In the genomic region with DNA sequence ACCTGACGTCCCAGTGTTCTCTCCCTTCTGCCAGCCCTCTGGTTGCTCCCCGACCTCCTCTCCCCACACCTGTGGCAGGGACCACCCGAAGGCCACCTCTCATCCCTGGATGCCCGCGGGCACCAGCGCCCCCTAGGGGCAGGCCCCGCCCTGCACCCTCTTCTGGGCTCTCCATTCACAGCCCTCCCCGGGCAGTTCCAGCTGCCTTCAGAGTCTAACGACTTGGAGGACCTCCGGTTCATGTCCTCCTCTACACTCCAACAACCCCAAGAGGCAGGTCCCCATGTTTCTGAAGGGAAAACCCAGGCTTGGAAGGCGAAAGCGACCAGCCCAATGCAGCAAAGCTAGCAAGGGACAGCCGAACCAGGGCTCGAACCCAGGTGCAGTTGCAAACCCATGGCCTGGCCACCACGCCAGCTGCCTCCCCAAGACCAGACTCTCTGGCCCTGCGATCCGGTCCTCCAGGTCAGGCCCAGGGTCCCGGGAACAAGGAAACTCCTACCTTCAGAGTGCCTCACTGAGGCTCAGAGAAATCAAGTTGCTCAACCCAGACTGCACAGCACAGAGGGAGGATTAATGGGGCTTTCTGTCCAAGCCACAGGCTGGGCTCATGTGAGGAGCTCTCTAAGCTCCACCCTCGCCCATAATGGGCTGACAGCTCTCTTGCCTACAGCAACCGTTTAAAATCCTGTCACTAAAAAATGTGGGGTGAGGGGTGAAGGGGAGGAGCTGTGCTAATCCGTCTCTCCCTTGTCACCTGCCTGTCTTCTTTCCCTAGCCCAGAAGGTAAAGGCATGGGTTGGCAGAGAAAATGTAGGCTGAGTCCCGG, we compare ENCODE assay signal across 8 cellular contexts.
DNase-seq lines count a peak whose midpoint lies in the region; ATAC-seq and TF ChIP-seq lines count a peak whose summit lies in the region.

No MANE protein-coding gene starts in this region.

- TF ChIP-seq CTCF in fibroblast of villous mesenchyme (IDR thresholded peaks at IDR 0.05; ENCODE audit: insufficient read depth, low read depth, low read length): peak; percentile 56

- H3K4me3 ChIP-seq in fibroblast of villous mesenchyme (ENCODE audit: low read depth, low read length): no peak overlapping the region

- intact Hi-C loops in cardiac septum (cut with DNase I) (no loop called here), Right ventricle myocardium superior (cut with DNase I) (no loop called here)

- no peak for ATAC-seq in Right ventricle myocardium superior (ENCODE audit: poor library complexity)

- DNase-seq in cardiac septum (ENCODE audit: low spot score) (peak; percentile 59), Right ventricle myocardium superior (no peak), fibroblast of villous mesenchyme (ENCODE audit: low read depth) (peak; percentile 8), hepatic stellate cell (ENCODE audit: low spot score) (no peak), NCI-H2029 (lab: John Stamatoyannopoulos, UW) (no peak), DMS79 treated with DMSO at 0.1 percent for 48 hours (lab: John Stamatoyannopoulos, UW) (no peak)
- DNase-seq in activated CD4-positive, alpha-beta T cell treated with anti-CD3 and anti-CD28 coated beads, Interleukin-2, amount 50 U/mL, for 48 hours: peak; percentile 45 to 58
- DNase-seq in stimulated activated CD4-positive, alpha-beta T cell treated with anti-CD3 and anti-CD28 coated beads, Interleukin-2, amount 100 ng/mL, for 24 hours: peak; percentile 58 to 64

Comparison
In these comparisons a context has a peak if more than half of its experiments do, and no peak if none do; other contexts are left out.
1. DNase-seq: peak in cardiac septum (single experiment), activated CD4-positive, alpha-beta T cell treated with anti-CD3 and anti-CD28 coated beads, Interleukin-2, amount 50 U/mL, for 48 hours (2 of 2), fibroblast of villous mesenchyme (single experiment) and stimulated activated CD4-positive, alpha-beta T cell treated with anti-CD3 and anti-CD28 coated beads, Interleukin-2, amount 100 ng/mL, for 24 hours (2 of 2); none in Right ventricle myocardium superior (single experiment), hepatic stellate cell (single experiment), NCI-H2029 (single experiment) and DMS79 treated with DMSO at 0.1 percent for 48 hours (single experiment).